ENCODE assay signal across 2 cellular contexts in the genomic region with DNA sequence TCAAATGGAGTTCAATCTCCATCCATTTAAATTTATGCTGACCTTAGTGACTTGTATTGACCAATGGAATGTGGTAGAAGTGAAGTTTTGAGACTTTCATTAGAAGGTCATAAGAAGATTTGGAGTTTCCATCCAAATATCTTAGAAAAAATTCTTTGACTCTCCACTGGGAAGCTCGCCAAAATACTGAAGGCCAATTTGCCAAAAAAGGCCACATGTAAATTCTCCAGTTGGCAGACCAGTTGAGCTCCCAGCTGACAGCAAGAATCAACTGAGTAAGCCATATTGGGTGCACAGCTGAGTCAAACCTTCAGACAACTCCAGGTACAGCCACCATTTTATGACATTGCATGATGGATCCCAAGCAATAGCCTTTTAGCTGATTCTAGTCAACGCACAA.
A peak's percentile ranks its signal among the peaks of the same experiment; 100 is the strongest.
TF ChIP-seq lines count a peak whose summit lies in the region.

No MANE protein-coding gene starts in this region.

TF ChIP-seq in liver, 16 proteins besides CTCF, POLR2A, EP300 and RAD21 (continued from another document):
- TF ChIP-seq, protein P1, sequence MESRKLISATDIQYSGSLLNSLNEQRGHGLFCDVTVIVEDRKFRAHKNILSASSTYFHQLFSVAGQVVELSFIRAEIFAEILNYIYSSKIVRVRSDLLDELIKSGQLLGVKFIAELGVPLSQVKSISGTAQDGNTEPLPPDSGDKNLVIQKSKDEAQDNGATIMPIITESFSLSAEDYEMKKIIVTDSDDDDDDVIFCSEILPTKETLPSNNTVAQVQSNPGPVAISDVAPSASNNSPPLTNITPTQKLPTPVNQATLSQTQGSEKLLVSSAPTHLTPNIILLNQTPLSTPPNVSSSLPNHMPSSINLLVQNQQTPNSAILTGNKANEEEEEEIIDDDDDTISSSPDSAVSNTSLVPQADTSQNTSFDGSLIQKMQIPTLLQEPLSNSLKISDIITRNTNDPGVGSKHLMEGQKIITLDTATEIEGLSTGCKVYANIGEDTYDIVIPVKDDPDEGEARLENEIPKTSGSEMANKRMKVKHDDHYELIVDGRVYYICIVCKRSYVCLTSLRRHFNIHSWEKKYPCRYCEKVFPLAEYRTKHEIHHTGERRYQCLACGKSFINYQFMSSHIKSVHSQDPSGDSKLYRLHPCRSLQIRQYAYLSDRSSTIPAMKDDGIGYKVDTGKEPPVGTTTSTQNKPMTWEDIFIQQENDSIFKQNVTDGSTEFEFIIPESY (IDR thresholded peaks at IDR 0.05) = no peak
- TF ChIP-seq HNF4G (IDR thresholded peaks at IDR 0.05) = no peak
- TF ChIP-seq, protein P2, sequence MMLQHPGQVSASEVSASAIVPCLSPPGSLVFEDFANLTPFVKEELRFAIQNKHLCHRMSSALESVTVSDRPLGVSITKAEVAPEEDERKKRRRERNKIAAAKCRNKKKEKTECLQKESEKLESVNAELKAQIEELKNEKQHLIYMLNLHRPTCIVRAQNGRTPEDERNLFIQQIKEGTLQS (IDR thresholded peaks at IDR 0.05) = no peak
- peak; percentile 29 for TF ChIP-seq NR2F2 (IDR thresholded peaks at IDR 0.05)
TF ChIP-seq in liver: peak in this region for 1.

TF ChIP-seq in HepG2, 621 proteins besides CTCF, POLR2A, EP300 and RAD21 (continued from another document):
- TF ChIP-seq, protein P3, sequence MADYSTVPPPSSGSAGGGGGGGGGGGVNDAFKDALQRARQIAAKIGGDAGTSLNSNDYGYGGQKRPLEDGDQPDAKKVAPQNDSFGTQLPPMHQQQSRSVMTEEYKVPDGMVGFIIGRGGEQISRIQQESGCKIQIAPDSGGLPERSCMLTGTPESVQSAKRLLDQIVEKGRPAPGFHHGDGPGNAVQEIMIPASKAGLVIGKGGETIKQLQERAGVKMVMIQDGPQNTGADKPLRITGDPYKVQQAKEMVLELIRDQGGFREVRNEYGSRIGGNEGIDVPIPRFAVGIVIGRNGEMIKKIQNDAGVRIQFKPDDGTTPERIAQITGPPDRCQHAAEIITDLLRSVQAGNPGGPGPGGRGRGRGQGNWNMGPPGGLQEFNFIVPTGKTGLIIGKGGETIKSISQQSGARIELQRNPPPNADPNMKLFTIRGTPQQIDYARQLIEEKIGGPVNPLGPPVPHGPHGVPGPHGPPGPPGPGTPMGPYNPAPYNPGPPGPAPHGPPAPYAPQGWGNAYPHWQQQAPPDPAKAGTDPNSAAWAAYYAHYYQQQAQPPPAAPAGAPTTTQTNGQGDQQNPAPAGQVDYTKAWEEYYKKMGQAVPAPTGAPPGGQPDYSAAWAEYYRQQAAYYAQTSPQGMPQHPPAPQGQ (CRISPR knock-in tag; IDR thresholded peaks at IDR 0.05; ENCODE audit: borderline replicate concordance) = no peak
- TF ChIP-seq HOXA9 (CRISPR knock-in tag; IDR thresholded peaks at IDR 0.05; ENCODE audit: borderline replicate concordance) (no peak), PHB2 (IDR thresholded peaks at IDR 0.05; ENCODE audit: partially characterized antibody) (no peak)
